In genomic region chr7:47402941-47403340, GRCh38 we compare ENCODE assay signal across 15 cellular contexts.
DNase-seq lines count a peak whose midpoint lies in the region; ATAC-seq and TF ChIP-seq lines count a peak whose summit lies in the region.
"Had no signal": no experiment of that assay in that cellular context is flagged by ENCODE, and none has a peak within 500 bp of the region (broad histone marks: within the 10 kb centered on the region; RNA-seq: fewer than 3 reads in every experiment).

No MANE protein-coding gene starts in this region.

- no peak overlapping the region for H4K8ac ChIP-seq in neuronal stem cell (ENCODE audit: low read depth, low read length)

- H3K36me3 ChIP-seq in Peyer's patch (peaks cover 0 to 29% (median 0%) of the 10 kb centered on the region in 3 donors), neuronal stem cell (replicated peaks in 1 of 2; ENCODE audit: control insufficient read depth in 2 of 2, insufficient read depth in 2 of 2, low read length in 2 of 2) (peaks cover 0 to 6% of the 10 kb centered on the region in 2 donors), upper lobe of left lung (peaks cover 0 to 8% (median 2%) of the 10 kb centered on the region in 4 donors)
- H3K36me3 ChIP-seq: cardiac muscle cell had no signal

- TF ChIP-seq EP300 in upper lobe of left lung (IDR thresholded peaks at IDR 0.05): no peak

- H3K4ac ChIP-seq in neuronal stem cell (ENCODE audit: low read length): no peak overlapping the region

- H3K27me3 ChIP-seq in Peyer's patch: no peaks in the 10 kb centered on the region
- H3K27me3 ChIP-seq in neuronal stem cell (ENCODE audit: control insufficient read depth in 3 of 3, insufficient read depth in 3 of 3, low read depth in 1 of 3, low read length in 3 of 3): no peaks in the 10 kb centered on the region
- no peaks in the 10 kb centered on the region for H3K27me3 ChIP-seq in upper lobe of left lung
- H3K27me3 ChIP-seq: cardiac muscle cell had no signal

- H2BK15ac ChIP-seq in neuronal stem cell (ENCODE audit: low read length): no peak overlapping the region

- H3K27ac ChIP-seq in Peyer's patch (no peak overlapping the region), neuronal stem cell (replicated peaks; ENCODE audit: low read length) (no peak overlapping the region), upper lobe of left lung (peak overlapping the region; percentile 37 to 66 (median 52))
- H3K27ac ChIP-seq: cardiac muscle cell had no signal

- no peak overlapping the region for H2BK12ac ChIP-seq in neuronal stem cell (ENCODE audit: low read length)

- no peak overlapping the region for H2BK5ac ChIP-seq in neuronal stem cell (ENCODE audit: low read length)

- no peak for TF ChIP-seq CTCF in Peyer's patch (IDR thresholded peaks at IDR 0.05)
- no peak for TF ChIP-seq CTCF in fibroblast of villous mesenchyme (IDR thresholded peaks at IDR 0.05; ENCODE audit: insufficient read depth, low read depth, low read length)
- TF ChIP-seq CTCF in upper lobe of left lung (IDR thresholded peaks at IDR 0.05): no peak

- no peak overlapping the region for H4K91ac ChIP-seq in neuronal stem cell (ENCODE audit: low read depth, low read length, poor library complexity)

- peak overlapping the region; percentile 12 for H3K9ac ChIP-seq in neuronal stem cell (ENCODE audit: low read depth, low read length, poor library complexity)

- DNase-seq in Peyer's patch: peak in 2 of 3 donors; percentile 34 to 40
- DNase-seq in fibroblast of villous mesenchyme (ENCODE audit: low read depth): peak; percentile 28
- no peak for DNase-seq in neuronal stem cell (ENCODE audit: low spot score)
- peak; percentile 20 to 76 for DNase-seq in upper lobe of left lung
- DNase-seq in NCI-H1417 treated with DMSO at 0.1 percent for 48 hours (lab: John Stamatoyannopoulos, UW): no peak
- no peak for DNase-seq in activated CD8-positive, alpha-beta memory T cell treated with anti-CD3 and anti-CD28 coated beads for 24 hours
- DNase-seq: activated T-cell treated with anti-CD3 and anti-CD28 coated beads, Interleukin-2, amount 50 U/mL, for 1 hour; HFFc6; hippocampal formation; left cardiac atrium; MV-4-11; NCI-H2029 treated with DMSO at 0.1 percent for 48 hours; NCI-H526 treated with DMSO at 0.1 percent for 48 hours had no signal

- ATAC-seq in upper lobe of left lung (ENCODE audit: low FRiP score in 2 of 2) (peak in 1 of 2 donors; percentile 3), GM19035 (IDR thresholded peaks at IDR 0.05; ENCODE audit: unreplicated experiment) (no peak)

- H3K4me2 ChIP-seq in neuronal stem cell (ENCODE audit: insufficient read depth, low read length, poor library complexity, severe bottlenecking): no peak overlapping the region

- no CpG with 5 or more reads among the region's 10 CpGs for WGBS in neuronal stem cell (ENCODE audit: extremely low coverage in 2 of 2, insufficient read length in 2 of 2, insufficient replicate concordance in 1 of 2), 2 donors
- WGBS in upper lobe of left lung, 2 donors: 75 to 86% methylated on average over 9 of the region's 10 CpGs

- H3K79me1 ChIP-seq in neuronal stem cell (ENCODE audit: low read depth, low read length): no peaks in the 10 kb centered on the region

- TF ChIP-seq POLR2A in Peyer's patch (IDR thresholded peaks at IDR 0.05) (no peak), upper lobe of left lung (IDR thresholded peaks at IDR 0.05) (no peak)

- H2AK5ac ChIP-seq in neuronal stem cell (ENCODE audit: low read depth, low read length): no peak overlapping the region

- no peak overlapping the region for H2AFZ ChIP-seq in neuronal stem cell (ENCODE audit: low read length)

- H3K4me3 ChIP-seq in Peyer's patch (no peak overlapping the region), fibroblast of villous mesenchyme (ENCODE audit: low read depth, low read length) (no peak overlapping the region), neuronal stem cell (ENCODE audit: low read length in 2 of 2) (no peak overlapping the region), upper lobe of left lung (no peak overlapping the region)
- H3K4me3 ChIP-seq: cardiac muscle cell had no signal

- H3K23ac ChIP-seq in neuronal stem cell (ENCODE audit: low read depth, low read length, poor library complexity): no peak overlapping the region

- no peak overlapping the region for H3K14ac ChIP-seq in neuronal stem cell (ENCODE audit: low read length)

- H2BK120ac ChIP-seq in neuronal stem cell (ENCODE audit: low read depth, low read length): no peak overlapping the region

- peak overlapping the region; percentile 52 for H3K18ac ChIP-seq in neuronal stem cell (ENCODE audit: low read length)

- H3K9me3 ChIP-seq in Peyer's patch: no peaks in the 10 kb centered on the region
- no peaks in the 10 kb centered on the region for H3K9me3 ChIP-seq in neuronal stem cell (replicated peaks in 1 of 2; ENCODE audit: control insufficient read depth in 2 of 2, insufficient read depth in 1 of 2, low read depth in 1 of 2, low read length in 2 of 2)
- H3K9me3 ChIP-seq in upper lobe of left lung: no peaks in the 10 kb centered on the region

- peaks cover 0 to 33% (median 3%) of the 10 kb centered on the region in 4 donors for H3K4me1 ChIP-seq in Peyer's patch
- H3K4me1 ChIP-seq in neuronal stem cell (ENCODE audit: control insufficient read depth in 2 of 2, insufficient read depth in 1 of 2, low read depth in 1 of 2, low read length in 2 of 2): peaks cover 0 to 5% of the 10 kb centered on the region in 2 donors
- H3K4me1 ChIP-seq in upper lobe of left lung: peaks cover 18 to 52% (median 30%) of the 10 kb centered on the region in 4 donors

Comparison
In these comparisons a context has a peak if more than half of its experiments do, and no peak if none do; other contexts are left out.
1. DNase-seq: peak in Peyer's patch (2 of 3), fibroblast of villous mesenchyme (single experiment) and upper lobe of left lung (2 of 2); none in neuronal stem cell (single experiment), NCI-H1417 treated with DMSO at 0.1 percent for 48 hours (single experiment) and activated CD8-positive, alpha-beta memory T cell treated with anti-CD3 and anti-CD28 coated beads for 24 hours (single experiment).
2. H3K27ac ChIP-seq: peak in upper lobe of left lung (4 of 4); none in Peyer's patch (0 of 4) and neuronal stem cell (single experiment).